ENCODE assay signal across 1 cellular context in the genomic region with DNA sequence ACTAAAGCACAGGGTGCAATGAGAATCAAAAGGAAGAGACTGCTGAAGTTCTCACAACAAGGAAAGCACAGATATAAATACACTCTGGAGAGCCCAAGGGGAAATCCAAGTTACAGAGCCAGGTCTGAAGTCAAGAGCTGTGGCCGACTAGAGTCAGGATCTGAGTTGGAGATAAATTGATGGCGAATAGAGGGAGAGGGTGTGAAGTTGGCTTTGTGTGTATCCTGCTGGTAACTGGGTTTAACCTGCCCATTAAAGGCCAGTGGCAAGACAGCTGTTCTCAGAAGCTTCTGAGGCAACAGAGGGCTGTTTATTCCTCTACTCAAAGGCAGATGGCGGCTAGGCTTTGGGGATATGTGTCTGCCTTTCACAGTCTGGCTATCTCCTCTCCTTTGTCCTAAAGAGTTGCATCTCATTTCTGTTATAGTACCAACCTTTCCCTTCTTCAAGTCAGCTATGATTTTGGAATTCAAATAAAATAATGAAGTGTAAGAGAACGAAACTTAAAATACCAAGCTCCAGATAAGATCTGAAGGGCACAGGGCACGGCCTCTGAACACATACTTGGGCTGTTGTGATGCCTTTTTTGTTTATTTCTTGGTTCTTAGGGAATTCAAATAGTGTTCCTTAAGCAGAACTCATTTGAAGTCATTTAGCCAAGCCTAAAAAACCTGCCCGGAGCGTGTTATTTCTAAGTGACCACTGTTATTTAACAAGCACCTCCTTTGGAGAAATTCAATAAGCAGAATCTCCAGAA.
TF ChIP-seq lines count a peak whose summit lies in the region.

No MANE protein-coding gene starts in this region.

TF ChIP-seq in GM12878, 131 proteins besides CTCF, POLR2A, EP300 and RAD21 (continued from another document):
- TF ChIP-seq, protein P1, sequence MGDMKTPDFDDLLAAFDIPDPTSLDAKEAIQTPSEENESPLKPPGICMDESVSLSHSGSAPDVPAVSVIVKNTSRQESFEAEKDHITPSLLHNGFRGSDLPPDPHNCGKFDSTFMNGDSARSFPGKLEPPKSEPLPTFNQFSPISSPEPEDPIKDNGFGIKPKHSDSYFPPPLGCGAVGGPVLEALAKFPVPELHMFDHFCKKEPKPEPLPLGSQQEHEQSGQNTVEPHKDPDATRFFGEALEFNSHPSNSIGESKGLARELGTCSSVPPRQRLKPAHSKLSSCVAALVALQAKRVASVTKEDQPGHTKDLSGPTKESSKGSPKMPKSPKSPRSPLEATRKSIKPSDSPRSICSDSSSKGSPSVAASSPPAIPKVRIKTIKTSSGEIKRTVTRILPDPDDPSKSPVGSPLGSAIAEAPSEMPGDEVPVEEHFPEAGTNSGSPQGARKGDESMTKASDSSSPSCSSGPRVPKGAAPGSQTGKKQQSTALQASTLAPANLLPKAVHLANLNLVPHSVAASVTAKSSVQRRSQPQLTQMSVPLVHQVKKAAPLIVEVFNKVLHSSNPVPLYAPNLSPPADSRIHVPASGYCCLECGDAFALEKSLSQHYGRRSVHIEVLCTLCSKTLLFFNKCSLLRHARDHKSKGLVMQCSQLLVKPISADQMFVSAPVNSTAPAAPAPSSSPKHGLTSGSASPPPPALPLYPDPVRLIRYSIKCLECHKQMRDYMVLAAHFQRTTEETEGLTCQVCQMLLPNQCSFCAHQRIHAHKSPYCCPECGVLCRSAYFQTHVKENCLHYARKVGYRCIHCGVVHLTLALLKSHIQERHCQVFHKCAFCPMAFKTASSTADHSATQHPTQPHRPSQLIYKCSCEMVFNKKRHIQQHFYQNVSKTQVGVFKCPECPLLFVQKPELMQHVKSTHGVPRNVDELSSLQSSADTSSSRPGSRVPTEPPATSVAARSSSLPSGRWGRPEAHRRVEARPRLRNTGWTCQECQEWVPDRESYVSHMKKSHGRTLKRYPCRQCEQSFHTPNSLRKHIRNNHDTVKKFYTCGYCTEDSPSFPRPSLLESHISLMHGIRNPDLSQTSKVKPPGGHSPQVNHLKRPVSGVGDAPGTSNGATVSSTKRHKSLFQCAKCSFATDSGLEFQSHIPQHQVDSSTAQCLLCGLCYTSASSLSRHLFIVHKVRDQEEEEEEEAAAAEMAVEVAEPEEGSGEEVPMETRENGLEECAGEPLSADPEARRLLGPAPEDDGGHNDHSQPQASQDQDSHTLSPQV (IDR thresholded peaks at IDR 0.05), result no peak
- TF ChIP-seq NFIC (IDR thresholded peaks at IDR 0.05; ENCODE audit: low read depth, low read length), result peak; percentile 45; the same call in 1 of the 2 replicates
- TF ChIP-seq BACH1 (IDR thresholded peaks at IDR 0.05; ENCODE audit: borderline replicate concordance), result no peak
